12 cellular contexts compared by ENCODE assay signal in the genomic region with DNA sequence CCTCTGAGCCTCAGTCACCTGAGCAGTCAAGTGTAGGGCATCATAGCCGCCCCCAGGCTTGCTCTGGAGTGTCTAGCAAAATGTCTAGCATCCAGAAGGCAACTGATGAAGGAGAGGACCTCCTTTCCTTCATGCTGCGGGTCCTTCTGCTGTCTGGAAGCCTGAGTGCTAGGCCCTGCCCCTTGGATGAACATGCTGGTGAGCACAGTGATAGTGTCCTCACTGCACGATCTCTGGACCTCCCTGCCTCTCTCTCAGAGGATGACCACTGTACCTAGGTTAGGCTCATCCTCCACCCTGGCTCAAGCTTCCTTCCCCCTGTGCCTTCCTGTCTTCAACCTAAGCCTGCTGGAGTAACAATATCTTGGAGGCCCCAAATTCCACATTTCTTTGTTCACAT.
DNase-seq lines count a peak whose midpoint lies in the region; ATAC-seq, FAIRE-seq and TF ChIP-seq lines count a peak whose summit lies in the region.
"Had no signal": no experiment of that assay in that cellular context is flagged by ENCODE, and none has a peak within 500 bp of the region (broad histone marks: within the 10 kb centered on the region; RNA-seq: fewer than 3 reads in every experiment).

No MANE protein-coding gene starts in this region.

- WGBS in IMR-90 (ENCODE audit: extremely low coverage in 2 of 2, insufficient read length in 1 of 2), 2 experiments: 100% methylated on average over 1 of the region's 3 CpGs; no CpG with 5 or more reads in 1 of the 2 experiments

- no peaks in the 10 kb centered on the region for H3K9me3 ChIP-seq in IMR-90 (ENCODE audit: control insufficient read depth, insufficient read depth, low read length)
- no peaks in the 10 kb centered on the region for H3K9me3 ChIP-seq in breast epithelium
- H3K9me3 ChIP-seq: pancreas, Peyer's patch had no signal

- POLR2A ChIA-PET in IMR-90 (lab: Charles Lee; ENCODE audit: unreplicated experiment): no interaction called here

- TF ChIP-seq CTCF in IMR-90 (conservative IDR thresholded peaks at IDR 0.05; ENCODE audit: low read depth, low read length) (no peak), breast epithelium (IDR thresholded peaks at IDR 0.05) (no peak), nephron progenitor cell (IDR thresholded peaks at IDR 0.05) (no peak), D721Med (IDR thresholded peaks at IDR 0.05; ENCODE audit: insufficient read depth, missing control alignments) (no peak)

- H3K36me3 ChIP-seq in ACC112 (ENCODE audit: insufficient read depth, low read length): no peaks in the 10 kb centered on the region
- H3K36me3 ChIP-seq in IMR-90 (ENCODE audit: control insufficient read depth, insufficient read depth, low read length): no peaks in the 10 kb centered on the region
- no peaks in the 10 kb centered on the region for H3K36me3 ChIP-seq in breast epithelium
- H3K36me3 ChIP-seq: pancreas, Peyer's patch had no signal

- no peak overlapping the region for H3K56ac ChIP-seq in IMR-90 (ENCODE audit: extremely low read depth, insufficient read depth, low read length)

- H2AFZ ChIP-seq in ACC112 (ENCODE audit: low read length, unreplicated experiment) (peak overlapping the region; percentile 94), IMR-90 (replicated peaks; ENCODE audit: low read length, poor library complexity) (peak overlapping the region; percentile 89)

- peak overlapping the region; percentile 82; the same call in 1 of the 2 replicates for H3K23ac ChIP-seq in IMR-90 (ENCODE audit: low read depth, low read length)

- dilution Hi-C loops in IMR-90 (cut with HindIII; ENCODE audit: low sequenced_read_pairs, unreplicated experiment): no loop called here

- CTCF ChIA-PET in IMR-90 (lab: Yijun Ruan, JAX): no interaction called here

- H3K9ac ChIP-seq in IMR-90 (ENCODE audit: low read depth, low read length): 0 out of 2 replicates have a peak overlapping the region, but pooled peaks have one; percentile 24

- H2BK120ac ChIP-seq in IMR-90 (ENCODE audit: low read depth, low read length): peak overlapping the region; percentile 90

- ATAC-seq in IMR-90 (ENCODE audit: low read depth) (peak; percentile 27; the same call in 1 of the 2 replicates), GM21381 (IDR thresholded peaks at IDR 0.05; ENCODE audit: unreplicated experiment) (no peak)

- no peaks in the 10 kb centered on the region for H3K79me1 ChIP-seq in IMR-90 (ENCODE audit: low read depth in 1 of 2, low read length in 2 of 2)

- H2BK15ac ChIP-seq in IMR-90 (ENCODE audit: low read depth, low read length): peak overlapping the region; percentile 57; the same call in 2 of the 3 replicates

- H3K36me3 Mint-ChIP-seq in nephron progenitor cell (ENCODE audit: low read depth): no peaks in the 10 kb centered on the region

- H2BK5ac ChIP-seq in IMR-90 (ENCODE audit: low read depth, low read length, poor library complexity, severe bottlenecking): peak overlapping the region; percentile 80

- H3K4me3 ChIP-seq in ACC112 (ENCODE audit: low read depth, low read length) (peak overlapping the region; percentile 71; the same call in 1 of the 2 replicates), IMR-90 (ENCODE audit: insufficient read depth, low read depth, low read length) (no peak overlapping the region), breast epithelium (no peak overlapping the region)

- no peak for TF ChIP-seq POLR2A in IMR-90 (IDR thresholded peaks at IDR 0.05; ENCODE audit: low read depth, low read length)
- TF ChIP-seq POLR2A in breast epithelium (IDR thresholded peaks at IDR 0.05): no peak

- peak overlapping the region; percentile 58 to 94; a peak in 3 of 4 replicates for H4K8ac ChIP-seq in IMR-90 (ENCODE audit: low read depth in 2 of 2, low read length in 2 of 2)

- H3K27ac ChIP-seq in ACC112 (ENCODE audit: low read depth, low read length): no peak overlapping the region
- peak overlapping the region; percentile 57; the same call in 1 of the 2 replicates for H3K27ac ChIP-seq in IMR-90 (ENCODE audit: insufficient read depth, low read length)
- H3K27ac ChIP-seq in breast epithelium: peak overlapping the region; percentile 63 to 72

- H3K79me2 ChIP-seq in ACC112 (ENCODE audit: control insufficient read depth, insufficient read depth, low read length, unreplicated experiment): no peaks in the 10 kb centered on the region

- H4K5ac ChIP-seq in IMR-90 (ENCODE audit: low read depth, low read length): peak overlapping the region; percentile 31

- H4K91ac ChIP-seq in IMR-90 (ENCODE audit: insufficient read depth, low read depth, low read length): peak overlapping the region; percentile 43; the same call in 1 of the 2 replicates

- H3K4me1 Mint-ChIP-seq in nephron progenitor cell: no peaks in the 10 kb centered on the region

- H3K4me2 ChIP-seq in IMR-90 (ENCODE audit: low read depth, low read length): no peak overlapping the region

- peak overlapping the region; percentile 59 for H3K27ac Mint-ChIP-seq in nephron progenitor cell

- no peak overlapping the region for H3K4me3 Mint-ChIP-seq in nephron progenitor cell

- H2AK5ac ChIP-seq in IMR-90 (ENCODE audit: low read depth, low read length): peak overlapping the region; percentile 83

- intact Hi-C loops in IMR-90 (cut with micrococcal nuclease) (no loop called here), breast epithelium (cut with DNase I; ENCODE audit: low total_unique reads) (no loop called here)

- no peak for TF ChIP-seq RAD21 in IMR-90 (IDR thresholded peaks at IDR 0.05; ENCODE audit: low read length)

- peak overlapping the region; percentile 94 for H3K4ac ChIP-seq in IMR-90 (ENCODE audit: low read depth, low read length)

- DNase-seq in IMR-90 (no peak), breast epithelium (ENCODE audit: low spot score in 2 of 2) (no peak), nephron progenitor cell (no peak), D721Med (ENCODE audit: insufficient read length, low spot score) (no peak), SIG-M5 treated with dmso at 0.1 percent for 504 hours (lab: John Stamatoyannopoulos, UW; ENCODE audit: unreplicated experiment) (no peak), NCI-H524 treated with DMSO at 0.1 percent for 48 hours (lab: John Stamatoyannopoulos, UW) (no peak)
- DNase-seq: activated CD8-positive, alpha-beta memory T cell treated with anti-CD3 and anti-CD28 coated beads, Interleukin-2, amount 50 U/mL, for 48 hours had no signal

- H2BK20ac ChIP-seq in IMR-90 (ENCODE audit: low read depth, low read length): peak overlapping the region; percentile 93

- peaks cover 5% of the 10 kb centered on the region for H3K9me1 ChIP-seq in IMR-90 (ENCODE audit: insufficient read depth, low read length)

- in situ Hi-C loops in IMR-90 (cut with MboI; ENCODE audit: low sequenced_read_pairs): no loop called here

- H3K27me3 Mint-ChIP-seq in nephron progenitor cell (ENCODE audit: low read depth, poor library complexity): peaks cover 13% of the 10 kb centered on the region

- no TSS peak for BruUV-seq in IMR-90 (replicated peaks; lab: Mats Ljungman, UMichigan)

- peak overlapping the region; percentile 22 for H2AK9ac ChIP-seq in IMR-90 (replicated peaks; ENCODE audit: low read depth, low read length, poor library complexity)

- peak overlapping the region; percentile 79 for H3K14ac ChIP-seq in IMR-90 (replicated peaks; ENCODE audit: low read depth, low read length)

- no peak for FAIRE-seq in D721Med (lab: Jason Lieb, UNC)
- FAIRE-seq: G401.6 had no signal

- no peaks in the 10 kb centered on the region for H4K20me1 ChIP-seq in IMR-90 (ENCODE audit: insufficient read depth, low read length)

- H3K4me1 ChIP-seq in ACC112 (ENCODE audit: control insufficient read depth, insufficient read depth, low read length, unreplicated experiment): peaks cover 10% of the 10 kb centered on the region
- peaks cover 4% of the 10 kb centered on the region; the same call in 1 of the 2 replicates for H3K4me1 ChIP-seq in IMR-90 (ENCODE audit: control insufficient read depth, insufficient read depth, low read length)
- no peaks in the 10 kb centered on the region for H3K4me1 ChIP-seq in breast epithelium
- H3K4me1 ChIP-seq: Peyer's patch had no signal

- H3K18ac ChIP-seq in IMR-90 (ENCODE audit: low read depth, low read length): peak overlapping the region; percentile 19

- H3K9me3 Mint-ChIP-seq in nephron progenitor cell: peaks cover 6% of the 10 kb centered on the region

- H3K27me3 ChIP-seq in ACC112 (ENCODE audit: insufficient read depth, low read length) (no peaks in the 10 kb centered on the region), IMR-90 (ENCODE audit: control insufficient read depth, insufficient read depth, low read length) (no peaks in the 10 kb centered on the region), breast epithelium (no peaks in the 10 kb centered on the region)
- H3K27me3 ChIP-seq: pancreas, Peyer's patch had no signal

TF ChIP-seq in IMR-90, 13 proteins besides CTCF, POLR2A, EP300 and RAD21 (continues in another document):
- no peak for TF ChIP-seq USF2 (IDR thresholded peaks at IDR 0.05; ENCODE audit: low read depth, low read length)
- TF ChIP-seq CEBPB (IDR thresholded peaks at IDR 0.05; ENCODE audit: low read depth, low read length): no peak
- TF ChIP-seq RCOR1 (IDR thresholded peaks at IDR 0.05; ENCODE audit: insufficient replicate concordance, low read length): no peak
- no peak for TF ChIP-seq MXI1 (IDR thresholded peaks at IDR 0.05; ENCODE audit: borderline replicate concordance, low read depth, low read length)
- TF ChIP-seq CHD1 (IDR thresholded peaks at IDR 0.05; ENCODE audit: low read depth, low read length): no peak
- TF ChIP-seq FOS (IDR thresholded peaks at IDR 0.05; ENCODE audit: low read depth, low read length): no peak
- TF ChIP-seq RFX5 (IDR thresholded peaks at IDR 0.05; ENCODE audit: low read depth, low read length): no peak
- TF ChIP-seq, protein P1, sequence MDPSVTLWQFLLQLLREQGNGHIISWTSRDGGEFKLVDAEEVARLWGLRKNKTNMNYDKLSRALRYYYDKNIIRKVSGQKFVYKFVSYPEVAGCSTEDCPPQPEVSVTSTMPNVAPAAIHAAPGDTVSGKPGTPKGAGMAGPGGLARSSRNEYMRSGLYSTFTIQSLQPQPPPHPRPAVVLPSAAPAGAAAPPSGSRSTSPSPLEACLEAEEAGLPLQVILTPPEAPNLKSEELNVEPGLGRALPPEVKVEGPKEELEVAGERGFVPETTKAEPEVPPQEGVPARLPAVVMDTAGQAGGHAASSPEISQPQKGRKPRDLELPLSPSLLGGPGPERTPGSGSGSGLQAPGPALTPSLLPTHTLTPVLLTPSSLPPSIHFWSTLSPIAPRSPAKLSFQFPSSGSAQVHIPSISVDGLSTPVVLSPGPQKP (IDR thresholded peaks at IDR 0.05; ENCODE audit: borderline replicate concordance, low read depth, low read length): no peak
- no peak for TF ChIP-seq SMC3 (IDR thresholded peaks at IDR 0.05; ENCODE audit: low read depth, low read length)
- no peak for TF ChIP-seq MAZ (IDR thresholded peaks at IDR 0.05; ENCODE audit: borderline replicate concordance, low read depth, low read length)
